In the genomic region with DNA sequence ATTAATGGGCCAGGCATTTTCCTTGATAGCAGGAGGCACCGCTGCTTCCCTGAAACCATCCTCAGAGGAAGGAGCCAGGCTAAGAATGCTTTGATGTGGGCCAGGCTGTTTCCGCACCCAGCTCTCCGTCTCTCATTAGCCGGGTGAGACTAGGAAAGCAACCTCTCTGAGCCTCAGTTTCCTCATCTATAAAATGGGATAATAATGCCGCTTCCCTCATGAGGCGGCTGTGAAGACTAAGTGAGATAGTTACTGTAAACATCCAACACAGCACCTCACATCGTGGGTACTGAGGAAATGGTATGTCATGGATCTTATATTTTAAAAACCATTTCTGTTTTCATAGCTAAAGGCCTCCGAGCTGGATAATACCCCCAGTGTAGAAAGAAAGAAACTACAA, we compare ENCODE assay signal across 2 cellular contexts.
TF ChIP-seq lines count a peak whose summit lies in the region.

No MANE protein-coding gene starts in this region.

TF ChIP-seq in HepG2, 621 proteins besides CTCF, POLR2A, EP300 and RAD21:
- TF ChIP-seq ZNF629 (CRISPR knock-in tag; conservative IDR thresholded peaks at IDR 0.05) (peak; percentile 84), IRX3 (CRISPR knock-in tag; IDR thresholded peaks at IDR 0.05; ENCODE audit: borderline replicate concordance, low read depth) (no peak)

TF ChIP-seq in GM12878, 131 proteins besides CTCF, POLR2A, EP300 and RAD21:
- no peak for TF ChIP-seq FOXK2 (IDR thresholded peaks at IDR 0.05)
- no peak for TF ChIP-seq NR2C2 (IDR thresholded peaks at IDR 0.05; ENCODE audit: borderline replicate concordance, control insufficient read depth, insufficient read length, low read depth)
- no peak for TF ChIP-seq SMC3 (IDR thresholded peaks at IDR 0.05; ENCODE audit: borderline replicate concordance, low read length)
- TF ChIP-seq NBN (IDR thresholded peaks at IDR 0.05), result no peak
- no peak for TF ChIP-seq SREBF2 (IDR thresholded peaks at IDR 0.05; ENCODE audit: low read length)
- no peak for TF ChIP-seq ZNF24 (IDR thresholded peaks at IDR 0.05)
- TF ChIP-seq RAD51 (IDR thresholded peaks at IDR 0.05), result no peak
